2 cellular contexts compared by ENCODE assay signal in genomic region chr1:116278541-116278866, GRCh38.
TF ChIP-seq lines count a peak whose summit lies in the region.

No MANE protein-coding gene starts in this region.

TF ChIP-seq in GM23338, 12 proteins besides CTCF, POLR2A, EP300 and RAD21 (continued from another document):
- no peak for TF ChIP-seq REST (IDR thresholded peaks at IDR 0.05; ENCODE audit: unreplicated experiment)
- no peak for TF ChIP-seq STAT1 (IDR thresholded peaks at IDR 0.05; ENCODE audit: unreplicated experiment)
- TF ChIP-seq POLR2AphosphoS5 (IDR thresholded peaks at IDR 0.05; ENCODE audit: low read depth), result no peak
- no peak for TF ChIP-seq CREB1 (CRISPR knock-in tag; IDR thresholded peaks at IDR 0.05; ENCODE audit: low read depth)
- no peak for TF ChIP-seq NANOG (IDR thresholded peaks at IDR 0.05; ENCODE audit: borderline replicate concordance)
- TF ChIP-seq EZH2 (IDR thresholded peaks at IDR 0.05; ENCODE audit: low read depth, unreplicated experiment), result no peak
- TF ChIP-seq ZNF331 (CRISPR knock-in tag; IDR thresholded peaks at IDR 0.05; ENCODE audit: low read depth), result no peak
- no peak for TF ChIP-seq ZNF114 (CRISPR knock-in tag; IDR thresholded peaks at IDR 0.05)
- TF ChIP-seq JUNB (IDR thresholded peaks at IDR 0.05; ENCODE audit: unreplicated experiment), result no peak
- TF ChIP-seq ZNF462 (CRISPR knock-in tag; IDR thresholded peaks at IDR 0.05), result no peak
- TF ChIP-seq ETS1 (IDR thresholded peaks at IDR 0.05), result no peak

TF ChIP-seq in K562, 482 proteins besides CTCF, POLR2A, EP300 and RAD21 (continued from another document):
- 0 out of 2 replicates have a peak, but pooled peaks have one; percentile 1 for TF ChIP-seq PKNOX1 (IDR thresholded peaks at IDR 0.05)
- TF ChIP-seq MGA (IDR thresholded peaks at IDR 0.05), result peak; percentile 57
- TF ChIP-seq MTF1 (CRISPR knock-in tag; IDR thresholded peaks at IDR 0.05; ENCODE audit: borderline replicate concordance), result no peak
- no peak for TF ChIP-seq PPARD (CRISPR knock-in tag; IDR thresholded peaks at IDR 0.05)
- TF ChIP-seq L3MBTL2 (IDR thresholded peaks at IDR 0.05), result peak; percentile 57; the same call in 1 of the 2 replicates
- no peak for TF ChIP-seq SNIP1 (IDR thresholded peaks at IDR 0.05; ENCODE audit: low read depth)
- TF ChIP-seq HLTF (IDR thresholded peaks at IDR 0.05), result no peak
- TF ChIP-seq MTA3 (IDR thresholded peaks at IDR 0.05; ENCODE audit: borderline replicate concordance), result no peak
- no peak for TF ChIP-seq CEBPG (CRISPR knock-in tag; IDR thresholded peaks at IDR 0.05)
- TF ChIP-seq CEBPG (tag; conservative IDR thresholded peaks at IDR 0.05 in 1 of 2, IDR thresholded peaks at IDR 0.05 in 1 of 2), result peak; percentile 5 to 64; a peak in 2 of 4 replicates
- TF ChIP-seq NRF1 (conservative IDR thresholded peaks at IDR 0.05 in 1 of 2, IDR thresholded peaks at IDR 0.05 in 1 of 2), result no peak
- no peak for TF ChIP-seq TAF7 (tag; IDR thresholded peaks at IDR 0.05)
- peak; percentile 60 for TF ChIP-seq CEBPB (tag; IDR thresholded peaks at IDR 0.05)
- TF ChIP-seq POLR2G (IDR thresholded peaks at IDR 0.05; ENCODE audit: low read depth, low read length), result no peak
- TF ChIP-seq ATF3 (IDR thresholded peaks at IDR 0.05), result peak; percentile 3; the same call in 1 of the 2 replicates
- no peak for TF ChIP-seq ATF3 (CRISPR knock-in tag; conservative IDR thresholded peaks at IDR 0.05)
- 0 out of 2 replicates have a peak, but pooled peaks have one; percentile 16 for TF ChIP-seq CREB3L1 (IDR thresholded peaks at IDR 0.05; ENCODE audit: borderline replicate concordance, low read depth)
- no peak for TF ChIP-seq ZNF589 (CRISPR knock-in tag; IDR thresholded peaks at IDR 0.05; ENCODE audit: low read depth)
TF ChIP-seq in K562: peak in this region for 8.
